13 cellular contexts compared by ENCODE assay signal in genomic region chr2:46487667-46488333, GRCh38. TPM values are rescaled to one million over a fixed set of nuclear protein-coding genes. Genes with fewer than 3 reads are reported as not detected.
A peak's percentile ranks its signal among the peaks of the same experiment; 100 is the strongest.
DNase-seq lines count a peak whose midpoint lies in the region; ATAC-seq and TF ChIP-seq lines count a peak whose summit lies in the region.
"Had no signal": no experiment of that assay in that cellular context is flagged by ENCODE, and none has a peak within 500 bp of the region (broad histone marks: within the 10 kb centered on the region; RNA-seq: fewer than 3 reads in every experiment).

No MANE protein-coding gene starts in this region.

- H3K27me3 ChIP-seq in thoracic aorta (replicated peaks; ENCODE audit: insufficient read depth) = no peaks in the 10 kb centered on the region

- H3K4me1 ChIP-seq in thoracic aorta (ENCODE audit: control insufficient read depth in 1 of 2, low read depth in 2 of 2) = peaks cover 15 to 36% of the 10 kb centered on the region in 2 donors

- peak; percentile 17 for ATAC-seq in thoracic aorta (ENCODE audit: insufficient number of reproducible peaks, low FRiP score, low read depth)
- ATAC-seq in GM18907 (IDR thresholded peaks at IDR 0.05; ENCODE audit: unreplicated experiment) = no peak
- ATAC-seq: stimulated activated naive CD8-positive, alpha-beta T cell treated with anti-CD3 and anti-CD28 coated beads, Interleukin-15, amount 100 ng/mL, for 72 hours had no signal

- H3K4me3 ChIP-seq in astrocyte of the spinal cord (ENCODE audit: low read depth, low read length) (no peak overlapping the region), thoracic aorta (no peak overlapping the region)

- peak overlapping the region; percentile 1 to 41 for H3K27ac ChIP-seq in thoracic aorta

- no peaks in the 10 kb centered on the region for H3K9me3 ChIP-seq in thoracic aorta

- DNase-seq in HCEC 1CT (peak; percentile 86), astrocyte of the spinal cord (ENCODE audit: low read depth, low spot score) (peak; percentile 45), islet precursor cell (peak; percentile 90), thoracic aorta (ENCODE audit: low spot score) (peak; percentile 52), RPMI8226 (no peak), midbrain (lab: John Stamatoyannopoulos, UW) (no peak)
- no peak for DNase-seq in NK-92 treated with Interleukin-12 subunit alpha and Interleukin-12 subunit beta, amount 100 ng/mL, for 24 hours (lab: John Stamatoyannopoulos, UW)
- DNase-seq: head of caudate nucleus; NCI-H2171; stimulated activated naive CD8-positive, alpha-beta T cell treated with anti-CD3 and anti-CD28 coated beads, Interleukin-15, amount 100 ng/mL, for 72 hours; T-helper 9 cell had no signal

- in situ Hi-C loops in astrocyte of the spinal cord (cut with HindIII; ENCODE audit: low sequenced_read_pairs) = no loop called here

- TF ChIP-seq CTCF in astrocyte of the spinal cord (IDR thresholded peaks at IDR 0.05; ENCODE audit: low read depth, low read length) (no peak), thoracic aorta (IDR thresholded peaks at IDR 0.05) (no peak)

- no peaks in the 10 kb centered on the region for H3K36me3 ChIP-seq in thoracic aorta

RNA-seq across cellular contexts. Expression of gene TMEM247, which starts 8.4 kb away (rescaled TPM):
- not detected for total RNA-seq in thoracic aorta
- total RNA-seq: skeletal muscle tissue had no signal

RNA-seq across cellular contexts. Expression of gene RHOQ, which starts 54.5 kb away (rescaled TPM):
- total RNA-seq in thoracic aorta = 100 to 1,000 TPM; 116 to 134 TPM

RNA-seq across cellular contexts. Expression of gene ATP6V1E2, which starts 54.6 kb away (rescaled TPM):
- total RNA-seq in thoracic aorta = 1 to 10 TPM; 1.9 to 7.4 TPM

Comparison
In these comparisons a context has a peak if more than half of its experiments do, and no peak if none do; other contexts are left out.
1. DNase-seq: peak in HCEC 1CT (single experiment), astrocyte of the spinal cord (single experiment), islet precursor cell (single experiment) and thoracic aorta (single experiment); none in RPMI8226 (single experiment), NK-92 treated with Interleukin-12 subunit alpha and Interleukin-12 subunit beta, amount 100 ng/mL, for 24 hours (single experiment) and midbrain (single experiment).